ENCODE assay signal across 1 cellular context in genomic region chr12:4701383-4701782, GRCh38.
TF ChIP-seq lines count a peak whose summit lies in the region.

No MANE protein-coding gene starts in this region.

TF ChIP-seq in WTC11, 78 proteins besides CTCF, POLR2A, EP300 and RAD21 (continued from another document):
- TF ChIP-seq GABPB1 (CRISPR knock-in tag; IDR thresholded peaks at IDR 0.05), result no peak
TF ChIP-seq in WTC11: peak in this region for 0.
